In the genomic region with DNA sequence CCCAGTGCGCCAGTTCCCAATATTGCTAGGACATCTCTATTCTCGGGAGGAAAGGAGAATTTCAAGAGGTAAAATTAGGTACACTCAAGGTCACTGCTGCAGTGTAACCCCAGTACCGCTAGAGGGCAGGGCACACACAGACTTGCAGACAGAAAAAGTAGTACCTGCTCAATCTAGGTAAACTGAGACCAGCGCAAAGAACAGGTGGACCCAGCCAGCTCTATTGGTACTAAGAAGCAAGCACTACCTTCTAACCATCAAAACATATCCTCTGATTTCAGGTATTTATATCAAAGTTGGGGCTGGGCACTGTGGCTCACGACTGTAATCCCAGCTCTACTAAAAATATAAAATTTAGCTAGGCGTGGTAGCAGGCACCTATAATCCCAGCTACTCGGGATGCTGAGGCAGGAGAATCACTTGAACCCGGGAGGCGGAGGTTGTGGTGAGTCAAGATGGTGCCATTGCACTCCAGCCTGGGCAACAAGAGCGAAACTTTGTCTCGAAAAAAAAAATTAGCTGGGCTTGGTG, we compare ENCODE assay signal across 8 cellular contexts. TPM values are rescaled to one million over a fixed set of nuclear protein-coding genes. Genes with fewer than 3 reads are reported as not detected.
DNase-seq lines count a peak whose midpoint lies in the region; TF ChIP-seq lines count a peak whose summit lies in the region.

No MANE protein-coding gene starts in this region.

- DNase-seq in H7 (peak; percentile 81), RWPE1 (ENCODE audit: low spot score) (no peak), left ventricle myocardium inferior (no peak), AG20443 (ENCODE audit: low spot score) (no peak), globus pallidus (ENCODE audit: low spot score) (no peak)
- DNase-seq in activated naive CD4-positive, alpha-beta T cell treated with anti-CD3 and anti-CD28 coated beads, Interleukin-2, amount 10 ng/mL, durations not matched to agents 7 days and 5 days, result peak; percentile 84

- H3K36me3 ChIP-seq in BLaER1 treated with 17β-estradiol and CSF1 and Interleukin-3, amounts not matched to agents 10 nM and 100 nM, result peaks cover 0 to 4% (median 2%) of the 10 kb centered on the region in 11 experiments; a peak in 13 of 22 replicates
- H3K36me3 ChIP-seq in H7 (replicated peaks; ENCODE audit: control insufficient read depth, insufficient read depth, low read length) (no peaks in the 10 kb centered on the region), left ventricle myocardium inferior (no peaks in the 10 kb centered on the region), skeletal muscle satellite cell (ENCODE audit: insufficient read depth, low read length) (peaks cover 2% of the 10 kb centered on the region)

- H3K27me3 Mint-ChIP-seq in activated naive CD4-positive, alpha-beta T cell treated with anti-CD3 and anti-CD28 coated beads, Interleukin-2, amount 10 ng/mL, durations not matched to agents 7 days and 5 days, result peaks cover 6% of the 10 kb centered on the region

- peak overlapping the region; percentile 85 for H3K27ac Mint-ChIP-seq in activated naive CD4-positive, alpha-beta T cell treated with anti-CD3 and anti-CD28 coated beads, Interleukin-2, amount 10 ng/mL, durations not matched to agents 7 days and 5 days

- H3K36me3 Mint-ChIP-seq in activated naive CD4-positive, alpha-beta T cell treated with anti-CD3 and anti-CD28 coated beads, Interleukin-2, amount 10 ng/mL, durations not matched to agents 7 days and 5 days, result peaks cover 7% of the 10 kb centered on the region

- no peaks in the 10 kb centered on the region for H3K9me3 ChIP-seq in BLaER1 treated with 17β-estradiol and CSF1 and Interleukin-3, amounts not matched to agents 10 nM and 100 nM (replicated peaks in 1 of 11)
- H3K9me3 ChIP-seq in left ventricle myocardium inferior (replicated peaks) (no peaks in the 10 kb centered on the region), skeletal muscle satellite cell (replicated peaks; ENCODE audit: low read length) (no peaks in the 10 kb centered on the region)

- H3K9ac ChIP-seq in BLaER1 treated with 17β-estradiol and CSF1 and Interleukin-3, amounts not matched to agents 10 nM and 100 nM, result peak overlapping the region in 6 of 11 experiments; percentile 25 to 45 (median 36); a peak in 5 of 22 replicates
- peak overlapping the region; percentile 45 for H3K9ac ChIP-seq in skeletal muscle satellite cell (ENCODE audit: low read depth, low read length)

- peaks cover 0 to 1% (median 0%) of the 10 kb centered on the region in 11 experiments; a peak in 3 of 22 replicates for H3K27me3 ChIP-seq in BLaER1 treated with 17β-estradiol and CSF1 and Interleukin-3, amounts not matched to agents 10 nM and 100 nM
- H3K27me3 ChIP-seq in H7 (ENCODE audit: control insufficient read depth, insufficient read depth, low read length) (no peaks in the 10 kb centered on the region; the same call in 1 of the 2 replicates), left ventricle myocardium inferior (ENCODE audit: low read depth) (no peaks in the 10 kb centered on the region), skeletal muscle satellite cell (ENCODE audit: control insufficient read depth, insufficient read depth, low read length) (no peaks in the 10 kb centered on the region)

- POLR2A ChIA-PET in RWPE1 (lab: Yijun Ruan, JAX; ENCODE audit: low non-redundant PET), result no interaction called here

- H3K27ac ChIP-seq in BLaER1 treated with 17β-estradiol and CSF1 and Interleukin-3, amounts not matched to agents 10 nM and 100 nM, result peak overlapping the region in 10 of 11 experiments; percentile 37 to 99 (median 94); a peak in 12 of 22 replicates
- H3K27ac ChIP-seq in RWPE1 (peak overlapping the region; percentile 99), left ventricle myocardium inferior (replicated peaks) (peak overlapping the region; percentile 55)

- no peak overlapping the region for H3K4me3 ChIP-seq in BLaER1 treated with 17β-estradiol and CSF1 and Interleukin-3, amounts not matched to agents 10 nM and 100 nM
- no peak overlapping the region for H3K4me3 ChIP-seq in H7 (ENCODE audit: insufficient read depth, low read depth, low read length)
- H3K4me3 ChIP-seq in left ventricle myocardium inferior, result peak overlapping the region; percentile 35
- H3K4me3 ChIP-seq in skeletal muscle satellite cell (ENCODE audit: low read length), result peak overlapping the region; percentile 22

- peak; percentile 97 for TF ChIP-seq CTCF in RWPE1 (conservative IDR thresholded peaks at IDR 0.05; ENCODE audit: low read depth)
- TF ChIP-seq CTCF in left ventricle myocardium inferior (IDR thresholded peaks at IDR 0.05; ENCODE audit: borderline replicate concordance), result peak; percentile 98

- H3K4me1 Mint-ChIP-seq in activated naive CD4-positive, alpha-beta T cell treated with anti-CD3 and anti-CD28 coated beads, Interleukin-2, amount 10 ng/mL, durations not matched to agents 7 days and 5 days, result peaks cover 75% of the 10 kb centered on the region

- no peaks in the 10 kb centered on the region for H3K9me3 Mint-ChIP-seq in activated naive CD4-positive, alpha-beta T cell treated with anti-CD3 and anti-CD28 coated beads, Interleukin-2, amount 10 ng/mL, durations not matched to agents 7 days and 5 days

- H4K20me1 ChIP-seq in BLaER1 treated with 17β-estradiol and CSF1 and Interleukin-3, amounts not matched to agents 10 nM and 100 nM, result peaks cover 0 to 7% (median 3%) of the 10 kb centered on the region in 11 experiments; a peak in 6 of 22 replicates

- H3K4me1 ChIP-seq in BLaER1 treated with 17β-estradiol and CSF1 and Interleukin-3, amounts not matched to agents 10 nM and 100 nM, result peaks cover 56 to 75% (median 68%) of the 10 kb centered on the region in 10 experiments
- H3K4me1 ChIP-seq in left ventricle myocardium inferior (peaks cover 63% of the 10 kb centered on the region), skeletal muscle satellite cell (ENCODE audit: control insufficient read depth, insufficient read depth, low read length) (peaks cover 43% of the 10 kb centered on the region)

- H3K4me2 ChIP-seq in BLaER1 treated with 17β-estradiol and CSF1 and Interleukin-3, amounts not matched to agents 10 nM and 100 nM, result peak overlapping the region in 10 of 11 experiments; percentile 18 to 100 (median 72); a peak in 15 of 22 replicates
- peak overlapping the region; percentile 64 for H3K4me2 ChIP-seq in skeletal muscle satellite cell (ENCODE audit: low read length)

- no peak overlapping the region for H3K4me3 Mint-ChIP-seq in activated naive CD4-positive, alpha-beta T cell treated with anti-CD3 and anti-CD28 coated beads, Interleukin-2, amount 10 ng/mL, durations not matched to agents 7 days and 5 days

- CTCF ChIA-PET in RWPE1 (lab: Yijun Ruan, JAX), result interaction anchor here (0.6 to 1.6 kb wide), 10 partner anchors 10 to 305 kb away, joined by 3 to 7 read pairs (median 4); no protein-coding TSS in a partner anchor
- CTCF ChIA-PET in activated naive CD4-positive, alpha-beta T cell treated with anti-CD3 and anti-CD28 coated beads, Interleukin-2, amount 10 ng/mL, durations not matched to agents 7 days and 5 days (lab: Charles Lee), result interaction anchor here (0.6 to 3.2 kb wide), 30 partner anchors 12 to 615 kb away, joined by 3 to 30 read pairs (median 4); a partner anchor contains a TSS

- intact Hi-C loops in left ventricle myocardium inferior (cut with micrococcal nuclease), result loop anchor here (5.0 kb wide), 1 partner anchor 61 kb away; no protein-coding TSS in a partner anchor

RNA-seq across cellular contexts. Expression of a gene that starts 3.6 kb away (rescaled TPM):
- 13.2 and 14.3 TPM in 2 replicates for total RNA-seq in H7 (2014; rRNA removed; shearing (Covaris generic))
- 9.3 TPM for total RNA-seq in left ventricle myocardium inferior
- total RNA-seq in skeletal muscle satellite cell (2012; rRNA removed), result 28.4 and 35.2 TPM in 2 replicates

RNA-seq across cellular contexts. Expression of a gene that starts 10.7 kb away (rescaled TPM):
- 0.04 and 0.45 TPM in 2 replicates for total RNA-seq in H7 (2014; rRNA removed; shearing (Covaris generic))
- total RNA-seq in left ventricle myocardium inferior, result 1.8 TPM
- 0.51 and 0.66 TPM in 2 replicates for total RNA-seq in skeletal muscle satellite cell (2012; rRNA removed)

RNA-seq across cellular contexts. Expression of a gene that starts 21.8 kb away (rescaled TPM):
- total RNA-seq in H7 (2014; rRNA removed; shearing (Covaris generic)), result 0.52 and 0.74 TPM in 2 replicates
- total RNA-seq in left ventricle myocardium inferior, result 0.33 TPM
- not detected in 2 replicates for total RNA-seq in skeletal muscle satellite cell (2012; rRNA removed)

RNA-seq across cellular contexts. Expression of a gene that starts 36.3 kb away (rescaled TPM):
- total RNA-seq in H7 (2014; rRNA removed; shearing (Covaris generic)), result 128 and 146 TPM in 2 replicates
- 136 TPM for total RNA-seq in left ventricle myocardium inferior
- total RNA-seq in skeletal muscle satellite cell (2012; rRNA removed), result 93.5 and 107 TPM in 2 replicates

RNA-seq across cellular contexts. Expression of a gene that starts 40.9 kb away (rescaled TPM):
- total RNA-seq in H7 (2014; rRNA removed; shearing (Covaris generic)), result 30.3 and 33.4 TPM in 2 replicates
- 122 TPM for total RNA-seq in left ventricle myocardium inferior
- 48.2 and 205 TPM in 2 replicates for total RNA-seq in skeletal muscle satellite cell (2012; rRNA removed)

Comparison
In these comparisons a context has a peak if more than half of its experiments do, and no peak if none do; other contexts are left out.
1. H3K4me3 ChIP-seq: peak in left ventricle myocardium inferior (single experiment) and skeletal muscle satellite cell (single experiment); none in BLaER1 treated with 17β-estradiol and CSF1 and Interleukin-3, amounts not matched to agents 10 nM and 100 nM (0 of 10) and H7 (single experiment).
2. DNase-seq: peak in H7 (single experiment) and activated naive CD4-positive, alpha-beta T cell treated with anti-CD3 and anti-CD28 coated beads, Interleukin-2, amount 10 ng/mL, durations not matched to agents 7 days and 5 days (single experiment); none in RWPE1 (single experiment), left ventricle myocardium inferior (single experiment), AG20443 (single experiment) and globus pallidus (single experiment).
3. Peak in every context shown above with its lines, with median percentiles within 50 percentile points of each other: H3K27ac ChIP-seq.